ENCODE assay signal across 27 cellular contexts in the genomic region with DNA sequence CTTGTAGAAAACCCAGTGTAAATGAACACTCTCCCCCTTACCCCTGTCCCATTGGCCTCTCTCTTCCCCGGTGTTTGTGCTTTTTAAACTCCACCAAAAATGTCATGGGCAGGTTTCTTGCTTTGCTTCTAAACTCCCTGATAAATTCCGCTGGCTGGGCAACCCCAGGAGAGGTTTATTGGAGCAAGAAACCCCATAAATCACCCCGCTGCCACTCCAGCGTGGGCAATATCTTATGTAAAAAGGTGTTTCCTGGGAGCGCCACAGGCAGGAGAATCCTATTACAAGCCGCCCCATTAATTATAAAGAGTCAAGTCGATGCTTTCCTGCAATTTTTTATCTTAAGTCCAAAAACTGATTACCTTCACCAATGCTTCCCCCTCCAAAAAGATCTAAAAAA. TPM values are rescaled to one million over a fixed set of nuclear protein-coding genes. Genes with fewer than 3 reads are reported as not detected.
A peak's percentile ranks its signal among the peaks of the same experiment; 100 is the strongest.
DNase-seq lines count a peak whose midpoint lies in the region; ATAC-seq, FAIRE-seq and TF ChIP-seq lines count a peak whose summit lies in the region.
"Had no signal": no experiment of that assay in that cellular context is flagged by ENCODE, and none has a peak within 500 bp of the region (broad histone marks: within the 10 kb centered on the region; RNA-seq: fewer than 3 reads in every experiment).

No MANE protein-coding gene starts in this region.

- H3K4me1 ChIP-seq in RWPE2 (ENCODE audit: insufficient read depth, poor library complexity, severe bottlenecking) (no peaks in the 10 kb centered on the region), sigmoid colon (no peaks in the 10 kb centered on the region)

- H3K9me3 ChIP-seq in RWPE2 (ENCODE audit: severe bottlenecking) (no peaks in the 10 kb centered on the region), sigmoid colon (peaks cover 0 to 5% (median 0%) of the 10 kb centered on the region in 4 donors)

- H3K4me3 Mint-ChIP-seq in progenitor cell of endocrine pancreas (ENCODE audit: low read depth) = no peak overlapping the region
- H3K4me3 Mint-ChIP-seq: CD4-positive, alpha-beta memory T cell; GM23338; H9; HFFc6 had no signal

- TF ChIP-seq CTCF in RWPE2 (IDR thresholded peaks at IDR 0.05; ENCODE audit: poor library complexity, severe bottlenecking) (no peak), progenitor cell of endocrine pancreas (IDR thresholded peaks at IDR 0.05; ENCODE audit: unreplicated experiment) (no peak), sigmoid colon (IDR thresholded peaks at IDR 0.05) (no peak)

- H3K4me1 Mint-ChIP-seq in progenitor cell of endocrine pancreas (ENCODE audit: low read depth) = peaks cover 12% of the 10 kb centered on the region
- H3K4me1 Mint-ChIP-seq: CD4-positive, alpha-beta memory T cell had no signal

- WGBS in sigmoid colon, 2 donors = 22 to 30% methylated on average over 7 of the region's 7 CpGs

- H3K9me3 Mint-ChIP-seq in progenitor cell of endocrine pancreas (ENCODE audit: low read depth) = peaks cover 4% of the 10 kb centered on the region
- H3K9me3 Mint-ChIP-seq: GM23338, H9, HFFc6 had no signal

- H3K4me3 ChIP-seq in RWPE2 (ENCODE audit: severe bottlenecking) (no peak overlapping the region), sigmoid colon (no peak overlapping the region)
- H3K4me3 ChIP-seq: GM23338 had no signal

- H3K27ac Mint-ChIP-seq in progenitor cell of endocrine pancreas = peak overlapping the region; percentile 66
- H3K27ac Mint-ChIP-seq: GM23338, H9, HFFc6 had no signal

- H3K27ac ChIP-seq in RWPE2 (ENCODE audit: poor library complexity, severe bottlenecking) = no peak overlapping the region
- H3K27ac ChIP-seq in sigmoid colon = no peak overlapping the region

- H3K27me3 ChIP-seq in RWPE2 (ENCODE audit: insufficient read depth, poor library complexity, severe bottlenecking) (no peaks in the 10 kb centered on the region), sigmoid colon (peaks cover 0 to 39% (median 0%) of the 10 kb centered on the region in 3 donors)

- intact Hi-C loops in sigmoid colon (cut with DNase I) = no loop called here

- no peaks in the 10 kb centered on the region for H3K36me3 ChIP-seq in RWPE2 (ENCODE audit: low read depth)
- no peaks in the 10 kb centered on the region for H3K36me3 ChIP-seq in sigmoid colon

- ATAC-seq in RWPE2 (ENCODE audit: low read depth) = 0 out of 3 replicates have a peak, but pooled peaks have one; percentile 27
- ATAC-seq: GM23338, HCT116 had no signal

- no peak for TF ChIP-seq POLR2A in sigmoid colon (IDR thresholded peaks at IDR 0.05)
- no peak for TF ChIP-seq POLR2A in GM12891 (IDR thresholded peaks at IDR 0.05; ENCODE audit: low read depth, low read length)

- TF ChIP-seq EP300 in sigmoid colon (IDR thresholded peaks at IDR 0.05) = no peak

- peaks cover 53% of the 10 kb centered on the region for H3K27me3 Mint-ChIP-seq in progenitor cell of endocrine pancreas

- no peaks in the 10 kb centered on the region for H3K36me3 Mint-ChIP-seq in progenitor cell of endocrine pancreas (ENCODE audit: insufficient read depth)

- no peak for FAIRE-seq in GM12891 (lab: Jason Lieb, UNC)
- FAIRE-seq: GM12892, GM19239 had no signal

- peak; percentile 20 for DNase-seq in NCI-H748 (lab: John Stamatoyannopoulos, UW; ENCODE audit: unreplicated experiment)
- DNase-seq in NCI-H748 treated with DMSO at 0.1 percent for 48 hours (lab: John Stamatoyannopoulos, UW) = no peak
- DNase-seq in RWPE2 (ENCODE audit: low spot score) = no peak
- peak; percentile 89 for DNase-seq in left kidney (ENCODE audit: low read depth, low spot score)
- no peak for DNase-seq in progenitor cell of endocrine pancreas (ENCODE audit: low spot score, unreplicated experiment)
- no peak for DNase-seq in sigmoid colon
- no peak for DNase-seq in activated CD4-positive, alpha-beta T cell treated with anti-CD3 and anti-CD28 coated beads for 4 hours
- DNase-seq in GM12891 (ENCODE audit: insufficient read length, low spot score) = no peak
- DNase-seq: C1 segment of cervical spinal cord; Calu3; CD4-positive, alpha-beta memory T cell; COR-L47; DMS53; DMS79 treated with DMSO at 0.1 percent for 48 hours; GF-D8; H9; HFFc6 had no signal

TF ChIP-seq in GM12891, 5 proteins besides CTCF, POLR2A, EP300 and RAD21:
- no peak for TF ChIP-seq PAX5 (IDR thresholded peaks at IDR 0.05; ENCODE audit: insufficient read depth, low read length, severe bottlenecking)

RNA-seq across cellular contexts. Expression of a gene that starts 22.8 kb away (rescaled TPM):
- total RNA-seq in progenitor cell of endocrine pancreas (0.41 and 0.78 TPM in 2 replicates), sigmoid colon (not detected)
- polyA plus RNA-seq in sigmoid colon = not detected
- polyA plus RNA-seq in GM12891 (2012; ENCODE audit: low read depth, missing spikeins) = not detected
- total RNA-seq: A172; A673; Calu3; CD4-positive, alpha-beta memory T cell; G401; GM23338; H4; HFFc6 had no signal
- polyA plus RNA-seq: BJ; CD4-positive, alpha-beta memory T cell had no signal

RNA-seq across cellular contexts. Expression of a gene that starts 26.7 kb away (rescaled TPM):
- 14.0 and 17.2 TPM in 2 replicates for total RNA-seq in progenitor cell of endocrine pancreas
- 1 to 10 TPM in 2 of 4 donors, under 1 TPM in 2; 0.82 to 1.9 (median 0.95) TPM for total RNA-seq in sigmoid colon
- polyA plus RNA-seq in sigmoid colon = 10 to 100 TPM; 24.3 to 33.0 (median 32.6) TPM
- polyA plus RNA-seq in GM12891 (2012; ENCODE audit: low read depth, missing spikeins) = 4.1 TPM
- total RNA-seq: GM23338 had no signal
- polyA plus RNA-seq: CD4-positive, alpha-beta memory T cell; GM23338 had no signal

RNA-seq across cellular contexts. Expression of a gene that starts 45.2 kb away (rescaled TPM):
- not detected in 2 replicates for total RNA-seq in progenitor cell of endocrine pancreas
- total RNA-seq in sigmoid colon = under 1 TPM in 1 of 4 donors, not detected in 3; 0.27 TPM
- polyA plus RNA-seq in sigmoid colon = 10 to 100 TPM in 1 of 3 donors, 1 to 10 TPM in 2; 2.9 to 23.6 (median 4.8) TPM
- polyA plus RNA-seq in GM12891 (2012; ENCODE audit: low read depth, missing spikeins) = not detected
- total RNA-seq: A172, A673, Daoy, GM23338, H4, H9, HFFc6 had no signal
- polyA plus RNA-seq: BJ; CD4-positive, alpha-beta memory T cell had no signal

Comparison
In these comparisons a context has a peak if more than half of its experiments do, and no peak if none do; other contexts are left out.
1. DNase-seq: peak in NCI-H748 (single experiment) and left kidney (single experiment); none in NCI-H748 treated with DMSO at 0.1 percent for 48 hours (single experiment), RWPE2 (single experiment), progenitor cell of endocrine pancreas (single experiment), sigmoid colon (single experiment), activated CD4-positive, alpha-beta T cell treated with anti-CD3 and anti-CD28 coated beads for 4 hours (0 of 2) and GM12891 (single experiment).